8 cellular contexts compared by ENCODE assay signal in the genomic region with DNA sequence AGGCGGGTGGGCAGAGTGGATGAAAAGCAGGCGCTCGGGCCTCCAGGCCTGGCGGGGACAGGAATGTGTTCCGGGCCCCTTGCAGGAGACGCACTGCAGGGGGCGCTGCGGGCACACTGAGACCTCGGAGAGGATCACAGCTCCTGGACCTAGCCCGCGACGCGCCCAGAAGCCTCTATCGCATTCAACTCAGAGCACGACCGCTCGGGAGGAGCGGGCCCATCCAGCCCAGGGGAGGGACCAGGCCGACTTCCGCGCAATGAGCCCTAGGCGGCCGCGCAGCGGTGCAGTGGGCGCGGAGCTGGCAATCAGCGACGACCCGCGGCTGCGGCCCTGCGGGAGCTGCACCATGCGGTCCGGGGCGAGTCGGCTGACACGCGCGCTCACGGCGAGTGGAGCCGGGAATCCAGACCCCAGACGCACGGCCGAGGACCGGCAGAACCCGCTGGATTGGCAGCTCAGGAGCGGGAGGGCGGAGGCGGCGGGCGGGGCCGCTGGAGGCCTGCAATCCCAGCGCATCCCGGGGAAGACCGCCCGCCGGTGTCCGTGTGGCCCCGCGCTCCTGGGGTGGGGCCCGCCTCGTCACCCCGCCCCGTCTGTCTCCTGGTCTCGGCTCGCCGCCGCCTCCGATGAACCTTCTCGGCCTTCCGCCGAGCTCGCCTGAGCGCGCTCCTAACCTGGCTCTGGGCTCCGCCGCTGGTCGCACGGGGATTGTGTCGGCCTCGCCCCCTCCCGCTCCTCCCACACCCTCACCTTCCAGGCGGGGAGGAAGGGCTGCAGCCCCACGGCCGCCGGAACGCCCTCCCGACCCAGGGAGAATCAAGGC. TPM values are rescaled to one million over a fixed set of nuclear protein-coding genes. Genes with fewer than 3 reads are reported as not detected.
DNase-seq lines count a peak whose midpoint lies in the region; ATAC-seq and TF ChIP-seq lines count a peak whose summit lies in the region.

No MANE protein-coding gene starts in this region.

- H3K9me3 ChIP-seq in ectodermal cell (ENCODE audit: control insufficient read depth, low read length) (no peaks in the 10 kb centered on the region), lung (ENCODE audit: control insufficient read depth in 2 of 2, insufficient read depth in 1 of 2, low read length in 1 of 2) (peaks cover 0 to 6% of the 10 kb centered on the region in 2 donors)

- H3K27me3 ChIP-seq in HL-60 (ENCODE audit: insufficient read depth, poor library complexity, severe bottlenecking), result peaks cover 16% of the 10 kb centered on the region
- H3K27me3 ChIP-seq in ectodermal cell (ENCODE audit: control insufficient read depth, insufficient read depth, low read length, poor library complexity, severe bottlenecking), result peaks cover 64% of the 10 kb centered on the region
- no peaks in the 10 kb centered on the region for H3K27me3 ChIP-seq in lung (ENCODE audit: control insufficient read depth, insufficient read depth)

- H3K4me1 ChIP-seq in ectodermal cell (ENCODE audit: control insufficient read depth, insufficient read depth, low read length) (peaks cover 6% of the 10 kb centered on the region), lung (ENCODE audit: control insufficient read depth in 2 of 2, insufficient read depth in 2 of 2, low read length in 2 of 2) (peaks cover 0 to 8% of the 10 kb centered on the region in 2 donors)

- peaks cover 27% of the 10 kb centered on the region for H3K27me3 Mint-ChIP-seq in activated CD4-positive, alpha-beta memory T cell treated with anti-CD3 and anti-CD28 coated beads, Interleukin-2, amount 10 ng/mL, durations not matched to agents 7 days and 5 days

- TF ChIP-seq CTCF in HL-60 (IDR thresholded peaks at IDR 0.05; ENCODE audit: insufficient read depth, low read length) (peak; percentile 73), lung (IDR thresholded peaks at IDR 0.05; ENCODE audit: control extremely low read depth, extremely low read depth) (peak; percentile 90)

- CTCF ChIA-PET in activated CD4-positive, alpha-beta memory T cell treated with anti-CD3 and anti-CD28 coated beads, Interleukin-2, amount 10 ng/mL, durations not matched to agents 7 days and 5 days (lab: Charles Lee), result interaction anchor here (0.5 to 4.8 kb wide), 37 partner anchors 10 to 353 kb away, joined by 3 to 83 read pairs (median 4); partner anchors contain the start of gene WAPL

- H3K4me3 Mint-ChIP-seq in activated CD4-positive, alpha-beta memory T cell treated with anti-CD3 and anti-CD28 coated beads, Interleukin-2, amount 10 ng/mL, durations not matched to agents 7 days and 5 days, result peak overlapping the region; percentile 82

- H3K4me1 Mint-ChIP-seq in activated CD4-positive, alpha-beta memory T cell treated with anti-CD3 and anti-CD28 coated beads, Interleukin-2, amount 10 ng/mL, durations not matched to agents 7 days and 5 days, result peaks cover 14% of the 10 kb centered on the region

- DNase-seq in COLO668 (lab: John Stamatoyannopoulos, UW; ENCODE audit: unreplicated experiment), result peak; percentile 90
- peak; percentile 77 to 95 for DNase-seq in HL-60 (ENCODE audit: low read depth in 1 of 2, low spot score in 1 of 2)
- peak; percentile 76 for DNase-seq in NCI-H82 treated with DMSO at 0.1 percent for 48 hours (lab: John Stamatoyannopoulos, UW; ENCODE audit: unreplicated experiment)
- peak; percentile 94 for DNase-seq in activated CD4-positive, alpha-beta memory T cell treated with anti-CD3 and anti-CD28 coated beads, Interleukin-2, amount 10 ng/mL, durations not matched to agents 7 days and 5 days
- peak; percentile 93 for DNase-seq in lung (ENCODE audit: low spot score)
- peak; percentile 86 to 95 (median 89) for DNase-seq in stimulated activated CD4-positive, alpha-beta T cell treated with anti-CD3 and anti-CD28 coated beads, TNF-alpha, amount 100 ng/mL, for 24 hours (ENCODE audit: low read depth in 3 of 3)

- POLR2A ChIA-PET in activated CD4-positive, alpha-beta memory T cell treated with anti-CD3 and anti-CD28 coated beads, Interleukin-2, amount 10 ng/mL, durations not matched to agents 7 days and 5 days (lab: Charles Lee), result interaction anchor here (0.7 to 5.1 kb wide), 14 partner anchors 12 to 500 kb away, joined by 3 to 91 read pairs (median 5); partner anchors contain the start of genes BMPR1A and WAPL

- peak overlapping the region; percentile 71 for H3K27ac Mint-ChIP-seq in activated CD4-positive, alpha-beta memory T cell treated with anti-CD3 and anti-CD28 coated beads, Interleukin-2, amount 10 ng/mL, durations not matched to agents 7 days and 5 days

- ATAC-seq in GM19463 (IDR thresholded peaks at IDR 0.05; ENCODE audit: unreplicated experiment) (peak; percentile 81), lung (ENCODE audit: insufficient read depth, low FRiP score) (peak; percentile 93)

- H3K27ac ChIP-seq in HL-60 (replicated peaks) (no peak overlapping the region; the same call in 1 of the 2 replicates), ectodermal cell (ENCODE audit: insufficient read depth, low read depth, low read length, poor library complexity, severe bottlenecking) (no peak overlapping the region), lung (ENCODE audit: low read depth in 1 of 2, low read length in 1 of 2) (peak overlapping the region in 1 of 2 donors; percentile 81)

- no peaks in the 10 kb centered on the region for H3K9me3 Mint-ChIP-seq in activated CD4-positive, alpha-beta memory T cell treated with anti-CD3 and anti-CD28 coated beads, Interleukin-2, amount 10 ng/mL, durations not matched to agents 7 days and 5 days

- H3K36me3 ChIP-seq in ectodermal cell (ENCODE audit: control insufficient read depth, insufficient read depth, low read length), result no peaks in the 10 kb centered on the region
- no peaks in the 10 kb centered on the region for H3K36me3 ChIP-seq in lung (ENCODE audit: control insufficient read depth in 2 of 2, insufficient read depth in 2 of 2, low read length in 2 of 2)

- 0% methylated on average over 90 of the region's 90 CpGs for WGBS in ectodermal cell, 2 experiments
- 0 to 1% methylated on average over 84 to 90 of the region's 90 CpGs for WGBS in lung, 2 donors

- no peaks in the 10 kb centered on the region for H3K36me3 Mint-ChIP-seq in activated CD4-positive, alpha-beta memory T cell treated with anti-CD3 and anti-CD28 coated beads, Interleukin-2, amount 10 ng/mL, durations not matched to agents 7 days and 5 days (ENCODE audit: low read depth)

- peak overlapping the region; percentile 73 for H3K4me3 ChIP-seq in HL-60 (replicated peaks; ENCODE audit: insufficient read depth, low read length)
- peak overlapping the region; percentile 59 for H3K4me3 ChIP-seq in ectodermal cell (ENCODE audit: insufficient read depth, low read depth, low read length)
- H3K4me3 ChIP-seq in lung, result peak overlapping the region; percentile 36

RNA-seq across cellular contexts. Expression of gene GRID1, which starts 33.5 kb away (rescaled TPM):
- not detected for total RNA-seq in activated CD4-positive, alpha-beta memory T cell treated with anti-CD3 and anti-CD28 coated beads, Interleukin-2, amount 10 ng/mL, durations not matched to agents 7 days and 5 days
- 0.46 TPM for polyA plus RNA-seq in ectodermal cell (2013, experiment 1 of 4)
- 0.41 TPM for polyA plus RNA-seq in ectodermal cell (2013, experiment 2 of 4)
- polyA plus RNA-seq in ectodermal cell (2013, experiment 3 of 4), result 0.37 TPM
- polyA plus RNA-seq in ectodermal cell (2013, experiment 4 of 4), result 1.3 TPM
- total RNA-seq in lung, result 1 to 10 TPM; 1.9 to 3.6 TPM
- 1 to 10 TPM; 1.1 to 2.6 TPM for polyA plus RNA-seq in lung
